Comparison of ENCODE assay signal across 15 cellular contexts in the genomic region with DNA sequence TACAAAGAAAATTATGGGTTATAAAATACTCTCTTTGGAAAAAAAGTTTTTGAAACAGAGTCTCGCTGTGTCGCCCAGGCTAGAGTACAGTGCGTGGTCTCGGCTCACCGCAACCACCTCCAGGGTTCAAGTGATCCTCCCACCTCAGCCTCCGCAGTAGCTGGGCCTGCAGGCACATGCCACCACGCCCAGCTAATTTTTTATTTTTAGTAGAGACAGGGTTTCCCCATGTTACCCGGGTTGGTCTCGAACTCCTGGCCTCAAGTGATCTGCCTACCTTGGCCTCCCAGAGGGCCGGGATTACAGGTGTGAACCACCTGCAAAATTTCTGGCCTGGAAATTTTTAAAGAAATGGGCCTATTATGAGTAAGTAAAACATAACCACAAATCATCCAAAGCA. TPM values are rescaled to one million over a fixed set of nuclear protein-coding genes. Genes with fewer than 3 reads are reported as not detected.
DNase-seq lines count a peak whose midpoint lies in the region; ATAC-seq, FAIRE-seq and TF ChIP-seq lines count a peak whose summit lies in the region.
"Had no signal": no experiment of that assay in that cellular context is flagged by ENCODE, and none has a peak within 500 bp of the region (broad histone marks: within the 10 kb centered on the region; RNA-seq: fewer than 3 reads in every experiment).

No MANE protein-coding gene starts in this region.

- intact Hi-C loops in K562 (cut with micrococcal nuclease) (loop anchor here (5.0 to 10.0 kb wide), 5 partner anchors 43 to 341 kb away; no protein-coding TSS in a partner anchor), kidney (cut with DNase I) (no loop called here)

- no peaks in the 10 kb centered on the region for H3K9me3 Mint-ChIP-seq in CD8-positive, alpha-beta memory T cell
- H3K9me3 Mint-ChIP-seq: type B pancreatic cell had no signal

- 8% methylated on average over 10 of the region's 10 CpGs for WGBS in K562 (ENCODE audit: insufficient coverage, low coverage, missing lambda C conversion rate)

- H2AFZ ChIP-seq in ACC112 (ENCODE audit: low read length, unreplicated experiment) (no peak overlapping the region), K562 (ENCODE audit: low read depth, low read length) (no peak overlapping the region)

- peak overlapping the region; percentile 98 for H3K4me2 ChIP-seq in K562 (ENCODE audit: insufficient read depth, low read length)

- H3K36me3 Mint-ChIP-seq in CD8-positive, alpha-beta memory T cell = peaks cover 0 to 24% (median 4%) of the 10 kb centered on the region in 3 donors
- H3K36me3 Mint-ChIP-seq: type B pancreatic cell had no signal

- POLR2A ChIA-PET in CD8-positive, alpha-beta memory T cell (lab: Charles Lee) = no interaction called here
- POLR2A ChIA-PET in K562 (lab: Yijun Ruan, JAX) = interaction anchor here (0.7 to 2.0 kb wide), 2 partner anchors 9 to 52 kb away, joined by 4 read pairs; no protein-coding TSS in a partner anchor

- peak overlapping the region; percentile 25 to 91 (median 82) for H3K27ac Mint-ChIP-seq in CD8-positive, alpha-beta memory T cell
- H3K27ac Mint-ChIP-seq: type B pancreatic cell had no signal

- peak overlapping the region; percentile 53; the same call in 1 of the 2 replicates for H3K4me3 ChIP-seq in ACC112 (ENCODE audit: low read depth, low read length)
- H3K4me3 ChIP-seq in CD8-positive, alpha-beta memory T cell (ENCODE audit: low read length) = peak overlapping the region; percentile 31
- H3K4me3 ChIP-seq in K562 = peak overlapping the region; percentile 84
- no peak overlapping the region for H3K4me3 ChIP-seq in kidney (ENCODE audit: low read length in 2 of 2)

- no peaks in the 10 kb centered on the region for H3K9me1 ChIP-seq in K562 (ENCODE audit: control insufficient read depth, insufficient read depth, low read length)

- H3K9ac ChIP-seq in K562 (ENCODE audit: insufficient read depth in 1 of 2, low read depth in 2 of 2, low read length in 2 of 2) (peak overlapping the region; percentile 71 to 97; a peak in 3 of 4 replicates), kidney (ENCODE audit: low read length in 2 of 2) (no peak overlapping the region)

- peaks cover 86% of the 10 kb centered on the region for H3K79me2 ChIP-seq in ACC112 (ENCODE audit: control insufficient read depth, insufficient read depth, low read length, unreplicated experiment)
- H3K79me2 ChIP-seq in K562 (ENCODE audit: control insufficient read depth, insufficient read depth, low read length) = peaks cover 100% of the 10 kb centered on the region

- H3K4me3 Mint-ChIP-seq in CD8-positive, alpha-beta memory T cell = peak overlapping the region; percentile 75 to 99 (median 82)
- H3K4me3 Mint-ChIP-seq: type B pancreatic cell had no signal

- H3K27me3 Mint-ChIP-seq in CD8-positive, alpha-beta memory T cell = peaks cover 0 to 3% of the 10 kb centered on the region in 2 donors
- H3K27me3 Mint-ChIP-seq: type B pancreatic cell had no signal

- no peak overlapping the region for H3K27ac ChIP-seq in ACC112 (ENCODE audit: low read depth, low read length)
- peak overlapping the region; percentile 94 for H3K27ac ChIP-seq in CD8-positive, alpha-beta memory T cell (ENCODE audit: low read depth, low read length)
- peak overlapping the region; percentile 44; the same call in 2 of the 3 replicates for H3K27ac ChIP-seq in K562 (ENCODE audit: extremely low read depth, low read depth, low read length)
- H3K27ac ChIP-seq in kidney (ENCODE audit: low read depth in 2 of 2, low read length in 2 of 2) = no peak overlapping the region

- TF ChIP-seq CTCF in K562 (IDR thresholded peaks at IDR 0.05 in 2 of 3, conservative IDR thresholded peaks at IDR 0.05 in 1 of 3; ENCODE audit: insufficient read depth in 2 of 3, low read depth in 1 of 3, low read length in 3 of 3) (no peak), kidney (IDR thresholded peaks at IDR 0.05; ENCODE audit: borderline replicate concordance, extremely low read depth, insufficient read depth) (no peak)

- no peak for TF ChIP-seq EP300 in K562 (IDR thresholded peaks at IDR 0.05; ENCODE audit: low read length)

- no peak for DNase-seq in CD8-positive, alpha-beta memory T cell
- peak; percentile 21 for DNase-seq in activated CD4-positive, alpha-beta T cell treated with anti-CD3 and anti-CD28 coated beads for 48 hours
- DNase-seq in K562 (ENCODE audit: extremely low read depth in 1 of 4, low spot score in 3 of 4) (no peak), GM19238 (ENCODE audit: insufficient read length, low spot score) (no peak), kidney (no peak), NCI-H187 treated with DMSO at 0.1 percent for 48 hours (lab: John Stamatoyannopoulos, UW) (no peak)
- DNase-seq: cerebellar nuclear complex, glutamatergic neuron, midbrain had no signal

- peaks cover 74 to 84% (median 82%) of the 10 kb centered on the region in 3 donors for H3K4me1 Mint-ChIP-seq in CD8-positive, alpha-beta memory T cell

- CTCF ChIA-PET in CD8-positive, alpha-beta memory T cell (lab: Charles Lee) = no interaction called here
- CTCF ChIA-PET in K562 (lab: Yijun Ruan, JAX; ENCODE audit: low intra/inter-chr PET ratio) = no interaction called here

- FAIRE-seq in K562 (lab: Jason Lieb, UNC) = no peak
- no peak for FAIRE-seq in kidney (lab: Jason Lieb, UNC)
- FAIRE-seq: endothelial cell of umbilical vein, GM12892, keratinocyte had no signal

- H3K27me3 ChIP-seq in ACC112 (ENCODE audit: insufficient read depth, low read length) = no peaks in the 10 kb centered on the region
- no peaks in the 10 kb centered on the region for H3K27me3 ChIP-seq in CD8-positive, alpha-beta memory T cell (ENCODE audit: insufficient read depth, low read length, poor library complexity, severe bottlenecking)
- H3K27me3 ChIP-seq in K562 (ENCODE audit: control insufficient read depth in 2 of 2, insufficient read depth in 2 of 2, low read length in 2 of 2) = no peaks in the 10 kb centered on the region

- H3K36me3 ChIP-seq in ACC112 (ENCODE audit: insufficient read depth, low read length) (no peaks in the 10 kb centered on the region), K562 (ENCODE audit: control insufficient read depth, insufficient read depth, low read length) (peaks cover 44% of the 10 kb centered on the region), kidney (ENCODE audit: control insufficient read depth in 1 of 2, insufficient read depth in 2 of 2, low read length in 2 of 2) (no peaks in the 10 kb centered on the region)
- no peaks in the 10 kb centered on the region for H3K36me3 ChIP-seq in CD8-positive, alpha-beta memory T cell (ENCODE audit: insufficient read depth, low read length)

- peaks cover 17% of the 10 kb centered on the region for H4K20me1 ChIP-seq in K562 (replicated peaks; ENCODE audit: control insufficient read depth, insufficient read depth, low read length)

- BruUV-seq in K562 (replicated peaks; lab: Mats Ljungman, UMichigan) = no TSS peak

- peaks cover 58% of the 10 kb centered on the region for H3K4me1 ChIP-seq in ACC112 (ENCODE audit: control insufficient read depth, insufficient read depth, low read length, unreplicated experiment)
- H3K4me1 ChIP-seq in CD8-positive, alpha-beta memory T cell (ENCODE audit: insufficient read depth, low read length) = peaks cover 73% of the 10 kb centered on the region
- peaks cover 6 to 26% of the 10 kb centered on the region in 2 experiments; a peak in 3 of 5 replicates for H3K4me1 ChIP-seq in K562 (replicated peaks in 1 of 2; ENCODE audit: control insufficient read depth in 2 of 2, insufficient read depth in 2 of 2, low read length in 2 of 2)
- peaks cover 4% of the 10 kb centered on the region in 2 donors for H3K4me1 ChIP-seq in kidney (ENCODE audit: control insufficient read depth in 1 of 2, insufficient read depth in 1 of 2, low read depth in 1 of 2, low read length in 2 of 2)

- no peak for TF ChIP-seq RAD21 in K562 (CRISPR knock-in tag; conservative IDR thresholded peaks at IDR 0.05 in 1 of 2, IDR thresholded peaks at IDR 0.05 in 1 of 2)

- H3K9me3 ChIP-seq in CD8-positive, alpha-beta memory T cell (ENCODE audit: low read length) = no peaks in the 10 kb centered on the region
- H3K9me3 ChIP-seq in K562 (replicated peaks; ENCODE audit: control insufficient read depth, insufficient read depth, low read depth, low read length) (no peaks in the 10 kb centered on the region), kidney (ENCODE audit: control insufficient read depth in 1 of 2, low read length in 2 of 2) (no peaks in the 10 kb centered on the region)

- no peak for TF ChIP-seq POLR2A in K562 (conservative IDR thresholded peaks at IDR 0.05)

- in situ Hi-C loops in K562 (cut with MboI) = no loop called here

- ATAC-seq in K562 (no peak), GM19035 (IDR thresholded peaks at IDR 0.05; ENCODE audit: unreplicated experiment) (no peak)

TF ChIP-seq in K562, 482 proteins besides CTCF, POLR2A, EP300 and RAD21 (continues in another document):
- TF ChIP-seq SAP30 (IDR thresholded peaks at IDR 0.05; ENCODE audit: borderline replicate concordance, insufficient read depth, low read depth, low read length, poor library complexity, severe bottlenecking) (no peak), TCF7 (IDR thresholded peaks at IDR 0.05; ENCODE audit: borderline replicate concordance) (no peak), FIP1L1 (IDR thresholded peaks at IDR 0.05; ENCODE audit: low read depth, low read length, poor library complexity, severe bottlenecking) (no peak), MCM5 (IDR thresholded peaks at IDR 0.05; ENCODE audit: low read depth) (no peak), ZNF3 (CRISPR knock-in tag; IDR thresholded peaks at IDR 0.05) (no peak), U2AF2 (optimal IDR thresholded peaks at IDR 0.05; ENCODE audit: low read depth, low read length) (no peak)

RNA-seq across cellular contexts. Expression of a gene that starts 3.8 kb away (rescaled TPM):
- 10 to 100 TPM; 90.9 to 99.0 TPM for total RNA-seq in CD8-positive, alpha-beta memory T cell
- polyA plus RNA-seq in CD8-positive, alpha-beta memory T cell = 59.5 TPM
- 187 and 674 TPM in 2 replicates for total RNA-seq in K562 (2011; cell fraction: chromatin; rRNA removed; ENCODE audit: low replicate concordance)
- total RNA-seq in K562 (2011; cell fraction: nucleolus; rRNA removed) = 113 and 135 TPM in 2 replicates
- total RNA-seq in K562 (2011; cell fraction: nucleoplasm; rRNA removed) = 225 and 292 TPM in 2 replicates
- 131 and 140 TPM in 2 replicates for total RNA-seq in K562 (2014; rRNA removed)
- total RNA-seq in K562 (2014; rRNA removed; fragmentation: Illumina TruSeq; extraction: Trizol) = 272 and 284 TPM in 2 replicates
- 155 and 174 TPM in 2 replicates for total RNA-seq in K562 (2015; rRNA removed; fragmentation: Illumina TruSeq; extraction: Trizol)
- total RNA-seq in K562 (2021) = 184 and 189 TPM in 2 replicates
- polyA plus RNA-seq in K562 (2011; rRNA removed) = 175 and 204 TPM in 2 replicates
- polyA plus RNA-seq in K562 (2011; cell fraction: cytosol; rRNA removed) = 29.1 and 75.2 TPM in 2 replicates
- polyA plus RNA-seq in K562 (2011; cell fraction: nucleus; rRNA removed) = 218 and 401 TPM in 2 replicates
- polyA plus RNA-seq in K562 (2012) = 92.9 and 182 TPM in 2 replicates
- polyA plus RNA-seq in K562 (2014; fragmentation: Illumina TruSeq; extraction: Trizol) = 152 and 177 TPM in 2 replicates
- polyA plus RNA-seq in K562 (2014; fragmentation: Nextera tagmentation; extraction: Ambion mirVana) = 100 to 1,000 TPM; 182 to 253 TPM
- 123 and 140 TPM in 2 replicates for polyA plus RNA-seq in K562 (2014; rRNA removed)
- polyA minus RNA-seq in K562 (2011; rRNA and poly(A)+ RNA removed) = 720 and 762 TPM in 2 replicates
- polyA minus RNA-seq in K562 (2011; cell fraction: cytosol; rRNA and poly(A)+ RNA removed) = 52.1 and 62.0 TPM in 2 replicates
- 408 and 684 TPM in 2 replicates for polyA minus RNA-seq in K562 (2011; cell fraction: nucleus; rRNA and poly(A)+ RNA removed)
- total RNA-seq in kidney = 62.8 TPM
- polyA plus RNA-seq in kidney (ENCODE audit: insufficient read depth, low read depth, low replicate concordance) = 31.7 TPM

Comparison
In these comparisons a context has a peak if more than half of its experiments do, and no peak if none do; other contexts are left out.
1. H3K27ac ChIP-seq: peak in CD8-positive, alpha-beta memory T cell (single experiment) and K562 (single experiment); none in ACC112 (single experiment) and kidney (0 of 2).
2. H3K4me3 ChIP-seq: peak in ACC112 (single experiment), CD8-positive, alpha-beta memory T cell (single experiment) and K562 (single experiment); none in kidney (0 of 2).
3. H3K9ac ChIP-seq: peak in K562 (2 of 2); none in kidney (0 of 2).